ENCODE assay signal across 9 cellular contexts in genomic region chr7:158894825-158895224, GRCh38.
"Had no signal": no experiment of that assay in that cellular context is flagged by ENCODE, and none has a peak within 500 bp of the region (broad histone marks: within the 10 kb centered on the region; RNA-seq: fewer than 3 reads in every experiment).

No MANE protein-coding gene starts in this region.

- H3K4me2 ChIP-seq: GM23338 had no signal

- DNase-seq: GM23248, GOT3, H7, H9, HCEC 1CT, HFFc6 had no signal

- H3K4me1 ChIP-seq: HAP-1 had no signal

- H3K9ac ChIP-seq: GM23248 had no signal

- H3K27ac Mint-ChIP-seq: GM23338, H9, HFFc6 had no signal

- ATAC-seq: GM23338, HCT116 had no signal

- H3K27ac ChIP-seq: GM23248 had no signal

- H3K4me1 Mint-ChIP-seq: GM23338 had no signal

- H3K4me3 ChIP-seq: GM23248, GM23338, HAP-1 had no signal

- H3K4me3 Mint-ChIP-seq: GM23338, H9, HFFc6 had no signal

- H2AFZ ChIP-seq: GM23248, GM23338 had no signal

- H3K9me3 ChIP-seq: HAP-1 had no signal

- H3K9me3 Mint-ChIP-seq: GM23338, HFFc6 had no signal
